In genomic region chr5:145160679-145161078, GRCh38 we compare ENCODE assay signal across 24 cellular contexts.
"Had no signal": no experiment of that assay in that cellular context is flagged by ENCODE, and none has a peak within 500 bp of the region (broad histone marks: within the 10 kb centered on the region; RNA-seq: fewer than 3 reads in every experiment).

No MANE protein-coding gene starts in this region.

- ATAC-seq: heart right ventricle; left ventricle myocardium superior; naive thymus-derived CD4-positive, alpha-beta T cell; psoas muscle; right cardiac atrium; stimulated activated memory B cell treated with anti-CD40 and anti-IgM and Interleukin-4, amounts not matched to agents 10 μg/mL and 1 μg/mL and 100 μg/mL, for 72 hours; stimulated activated naive CD8-positive, alpha-beta T cell treated with anti-CD3 and anti-CD28 coated beads, Interleukin-15, Interleukin-2, amounts not matched to agents 100 U/mL and 50 U/mL, for 24 hours had no signal

- H3K27ac Mint-ChIP-seq: endodermal cell; immature natural killer cell; naive thymus-derived CD4-positive, alpha-beta T cell; stimulated activated memory B cell treated with anti-CD40 and anti-IgM and Interleukin-4, amounts not matched to agents 10 μg/mL and 1 μg/mL and 100 μg/mL, for 72 hours had no signal

- H3K4me3 Mint-ChIP-seq: endodermal cell; immature natural killer cell; naive thymus-derived CD4-positive, alpha-beta T cell; nephron; stimulated activated memory B cell treated with anti-CD40 and anti-IgM and Interleukin-4, amounts not matched to agents 10 μg/mL and 1 μg/mL and 100 μg/mL, for 72 hours had no signal

- H3K36me3 Mint-ChIP-seq: immature natural killer cell; naive thymus-derived CD4-positive, alpha-beta T cell; stimulated activated memory B cell treated with anti-CD40 and anti-IgM and Interleukin-4, amounts not matched to agents 10 μg/mL and 1 μg/mL and 100 μg/mL, for 72 hours had no signal

- H3K27me3 Mint-ChIP-seq: naive thymus-derived CD4-positive, alpha-beta T cell; stimulated activated memory B cell treated with anti-CD40 and anti-IgM and Interleukin-4, amounts not matched to agents 10 μg/mL and 1 μg/mL and 100 μg/mL, for 72 hours had no signal

- DNase-seq: cerebellar nuclear complex; effector CD4-positive, alpha-beta T cell; endodermal cell; foreskin melanocyte; glutamatergic neuron; heart right ventricle; hypothalamus; immature natural killer cell; left ventricle myocardium superior; mesenchymal stem cell; midbrain; naive thymus-derived CD4-positive, alpha-beta T cell; nucleus accumbens; ovary; psoas muscle; right cardiac atrium; sigmoid colon; stimulated activated CD4-positive, alpha-beta T cell treated with anti-CD3 and anti-CD28 coated beads, Interleukin-4, amount 100 ng/mL, for 4 hours; stimulated activated naive CD8-positive, alpha-beta T cell treated with anti-CD3 and anti-CD28 coated beads, Interleukin-15, Interleukin-2, amounts not matched to agents 100 U/mL and 50 U/mL, for 24 hours; substantia nigra; testis; upper lobe of left lung had no signal

- H3K4me1 Mint-ChIP-seq: immature natural killer cell; naive thymus-derived CD4-positive, alpha-beta T cell; stimulated activated memory B cell treated with anti-CD40 and anti-IgM and Interleukin-4, amounts not matched to agents 10 μg/mL and 1 μg/mL and 100 μg/mL, for 72 hours had no signal

- H3K9me3 Mint-ChIP-seq: endodermal cell; nephron; stimulated activated memory B cell treated with anti-CD40 and anti-IgM and Interleukin-4, amounts not matched to agents 10 μg/mL and 1 μg/mL and 100 μg/mL, for 72 hours had no signal
